ENCODE assay signal across 9 cellular contexts in genomic region chr1:66274634-66275033, GRCh38.
DNase-seq lines count a peak whose midpoint lies in the region; ATAC-seq and TF ChIP-seq lines count a peak whose summit lies in the region.
"Had no signal": no experiment of that assay in that cellular context is flagged by ENCODE, and none has a peak within 500 bp of the region (broad histone marks: within the 10 kb centered on the region; RNA-seq: fewer than 3 reads in every experiment).

No MANE protein-coding gene starts in this region.

- H3K27me3 ChIP-seq in fibroblast of lung (ENCODE audit: control insufficient read depth, insufficient read depth, low read length): no peaks in the 10 kb centered on the region

- ATAC-seq in GM21723 (IDR thresholded peaks at IDR 0.05; ENCODE audit: unreplicated experiment): peak; percentile 46
- no peak for ATAC-seq in GM19023 (IDR thresholded peaks at IDR 0.05; ENCODE audit: unreplicated experiment)
- ATAC-seq: esophagus mucosa had no signal

- peaks cover 10% of the 10 kb centered on the region for H3K4me1 ChIP-seq in fibroblast of lung (ENCODE audit: control insufficient read depth, extremely low read depth, insufficient read depth, low read length)

- no peaks in the 10 kb centered on the region for H3K36me3 ChIP-seq in fibroblast of lung (ENCODE audit: control insufficient read depth, insufficient read depth, low read length)

- no peak overlapping the region for H3K27ac ChIP-seq in fibroblast of lung (ENCODE audit: insufficient read depth, low read length)

- TF ChIP-seq CTCF in GM12865 (IDR thresholded peaks at IDR 0.05; ENCODE audit: insufficient read depth, low read depth, low read length, missing control alignments) (no peak), fibroblast of lung (conservative IDR thresholded peaks at IDR 0.05 in 1 of 2, IDR thresholded peaks at IDR 0.05 in 1 of 2; ENCODE audit: low read depth in 1 of 2, low read length in 2 of 2) (no peak)

- peak; percentile 65 for DNase-seq in GM12865 (ENCODE audit: low read depth)
- DNase-seq in NCI-H226: peak; percentile 38
- peak; percentile 37 to 55 for DNase-seq in fibroblast of lung (ENCODE audit: low read depth in 2 of 2)
- DNase-seq in midbrain (lab: John Stamatoyannopoulos, UW): no peak
- DNase-seq in OCI-M1 (lab: John Stamatoyannopoulos, UW): no peak
- no peak for DNase-seq in NCI-H69 (lab: John Stamatoyannopoulos, UW)

- H3K4me2 ChIP-seq in fibroblast of lung (ENCODE audit: extremely low read depth, insufficient read depth, low read length): no peak overlapping the region

- H2AFZ ChIP-seq in fibroblast of lung (ENCODE audit: low read length): no peak overlapping the region

- H3K9me3 ChIP-seq in fibroblast of lung (ENCODE audit: control insufficient read depth, insufficient read depth, low read depth, low read length): no peaks in the 10 kb centered on the region

- H3K4me3 ChIP-seq in GM12865 (ENCODE audit: low read depth, low read length) (no peak overlapping the region), fibroblast of lung (replicated peaks in 1 of 4; ENCODE audit: control extremely low read depth in 1 of 4, insufficient read depth in 1 of 4, low read depth in 3 of 4, low read length in 4 of 4) (no peak overlapping the region)

- H3K9ac ChIP-seq in fibroblast of lung (ENCODE audit: insufficient read depth, low read length): no peak overlapping the region

- no peaks in the 10 kb centered on the region for H4K20me1 ChIP-seq in fibroblast of lung (ENCODE audit: control insufficient read depth, extremely low read depth, insufficient read depth, low read length)

- H3K79me2 ChIP-seq in fibroblast of lung (ENCODE audit: control insufficient read depth, insufficient read depth, low read length): no peaks in the 10 kb centered on the region

Comparison
In these comparisons a context has a peak if more than half of its experiments do, and no peak if none do; other contexts are left out.
1. DNase-seq: peak in GM12865 (single experiment), NCI-H226 (single experiment) and fibroblast of lung (2 of 2); none in midbrain (single experiment), OCI-M1 (single experiment) and NCI-H69 (single experiment).